1 cellular context compared by ENCODE assay signal in the genomic region with DNA sequence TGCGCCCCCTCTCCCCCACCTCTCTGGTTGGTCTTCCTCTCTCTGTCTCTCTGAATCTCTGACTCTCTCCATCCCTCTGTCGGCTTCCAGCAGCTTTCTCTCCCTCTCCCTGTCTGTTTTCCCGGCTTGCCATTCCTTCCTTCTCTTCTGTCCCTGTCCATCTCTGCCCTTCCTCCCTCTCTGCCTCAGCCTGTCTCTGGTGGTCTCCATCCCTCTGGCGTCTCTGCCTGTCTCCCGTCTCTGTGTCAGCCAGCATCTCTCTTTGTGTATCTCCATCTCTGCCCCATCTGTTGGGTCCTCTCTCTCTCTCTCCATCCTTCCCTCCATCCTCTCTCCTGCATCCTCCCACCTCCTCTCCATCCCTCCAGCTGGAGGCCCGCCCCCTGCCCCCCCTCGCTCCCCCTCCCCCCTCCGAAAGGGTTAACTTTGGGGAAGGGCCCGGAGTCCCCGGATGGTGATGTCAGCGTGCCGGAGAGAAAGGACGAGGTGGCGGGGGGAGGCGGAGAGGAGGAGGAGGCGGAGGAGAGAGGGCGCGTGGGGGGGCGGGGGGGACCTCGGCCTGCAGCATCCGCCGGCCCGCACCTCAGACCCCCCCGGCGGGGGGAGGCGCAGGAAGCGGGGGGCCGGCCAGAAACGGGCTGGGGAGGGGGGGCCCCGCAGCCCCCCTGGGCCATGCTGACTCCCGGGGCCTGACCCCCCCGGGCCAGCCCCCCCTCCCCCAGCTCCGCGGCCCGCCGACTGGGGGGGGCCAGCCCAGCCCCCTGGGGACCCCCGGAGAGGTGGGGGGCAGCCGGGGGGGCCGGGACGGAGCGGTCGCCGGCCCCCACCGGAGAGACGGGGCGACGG.
TF ChIP-seq lines count a peak whose summit lies in the region.

A gene (plus strand): TSS at position 450 of the 846 bp plus-strand sequence. CDS start 446 bp downstream, outside the sequence.

TF ChIP-seq in SK-N-SH treated with all-trans-retinoic acid at 6 μM for 48 hours, 23 proteins besides CTCF, POLR2A, EP300 and RAD21 (continued from another document):
- TF ChIP-seq ESRRG (CRISPR knock-in tag; IDR thresholded peaks at IDR 0.05), result no peak
- TF ChIP-seq ISL1 (CRISPR knock-in tag; IDR thresholded peaks at IDR 0.05), result no peak
- TF ChIP-seq, protein P1, sequence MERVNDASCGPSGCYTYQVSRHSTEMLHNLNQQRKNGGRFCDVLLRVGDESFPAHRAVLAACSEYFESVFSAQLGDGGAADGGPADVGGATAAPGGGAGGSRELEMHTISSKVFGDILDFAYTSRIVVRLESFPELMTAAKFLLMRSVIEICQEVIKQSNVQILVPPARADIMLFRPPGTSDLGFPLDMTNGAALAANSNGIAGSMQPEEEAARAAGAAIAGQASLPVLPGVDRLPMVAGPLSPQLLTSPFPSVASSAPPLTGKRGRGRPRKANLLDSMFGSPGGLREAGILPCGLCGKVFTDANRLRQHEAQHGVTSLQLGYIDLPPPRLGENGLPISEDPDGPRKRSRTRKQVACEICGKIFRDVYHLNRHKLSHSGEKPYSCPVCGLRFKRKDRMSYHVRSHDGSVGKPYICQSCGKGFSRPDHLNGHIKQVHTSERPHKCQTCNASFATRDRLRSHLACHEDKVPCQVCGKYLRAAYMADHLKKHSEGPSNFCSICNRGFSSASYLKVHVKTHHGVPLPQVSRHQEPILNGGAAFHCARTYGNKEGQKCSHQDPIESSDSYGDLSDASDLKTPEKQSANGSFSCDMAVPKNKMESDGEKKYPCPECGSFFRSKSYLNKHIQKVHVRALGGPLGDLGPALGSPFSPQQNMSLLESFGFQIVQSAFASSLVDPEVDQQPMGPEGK (CRISPR knock-in tag; IDR thresholded peaks at IDR 0.05; ENCODE audit: borderline replicate concordance), result no peak
- no peak for TF ChIP-seq ARNTL (CRISPR knock-in tag; IDR thresholded peaks at IDR 0.05; ENCODE audit: borderline replicate concordance, low read depth)
